In genomic region chrX:6778547-6779231, GRCh38 we compare ENCODE assay signal across 15 cellular contexts.
DNase-seq lines count a peak whose midpoint lies in the region; ATAC-seq and TF ChIP-seq lines count a peak whose summit lies in the region.
"Had no signal": no experiment of that assay in that cellular context is flagged by ENCODE, and none has a peak within 500 bp of the region (broad histone marks: within the 10 kb centered on the region; RNA-seq: fewer than 3 reads in every experiment).

No MANE protein-coding gene starts in this region.

- intact Hi-C loops in esophagus squamous epithelium (cut with DNase I), result no loop called here

- H3K4me3 ChIP-seq in HAP-1 (no peak overlapping the region), esophagus squamous epithelium (no peak overlapping the region)
- H3K4me3 ChIP-seq: lung, MG63 had no signal

- H3K36me3 ChIP-seq in HAP-1 (replicated peaks) (no peaks in the 10 kb centered on the region), esophagus squamous epithelium (no peaks in the 10 kb centered on the region)
- H3K36me3 ChIP-seq: MG63 had no signal

- in situ Hi-C loops in HAP-1 (cut with MboI; ENCODE audit: low sequenced_read_pairs), result no loop called here
- in situ Hi-C loops in GM13977 (cut with MboI; ENCODE audit: low pct_unique_long_range_greater_than_20kb, low sequenced_read_pairs, unreplicated experiment), result no loop called here

- H3K9me3 ChIP-seq in HAP-1, result no peaks in the 10 kb centered on the region
- H3K9me3 ChIP-seq in esophagus squamous epithelium, result no peaks in the 10 kb centered on the region
- H3K9me3 ChIP-seq: MG63 had no signal

- no peak for TF ChIP-seq CTCF in esophagus squamous epithelium (IDR thresholded peaks at IDR 0.05)
- TF ChIP-seq CTCF in GM13977 (IDR thresholded peaks at IDR 0.05; ENCODE audit: extremely low read depth, insufficient read depth, missing control alignments), result no peak

- WGBS in esophagus squamous epithelium, 2 donors, result 28 to 37% methylated on average over 14 to 18 of the region's 19 CpGs

- no peak for ATAC-seq in GM19324 (IDR thresholded peaks at IDR 0.05; ENCODE audit: low FRiP score, unreplicated experiment)
- ATAC-seq: activated naive CD8-positive, alpha-beta T cell treated with anti-CD3 and anti-CD28 coated beads, Interleukin-2, amount 50 U/mL, for 24 hours had no signal

- TF ChIP-seq POLR2A in esophagus squamous epithelium (IDR thresholded peaks at IDR 0.05), result no peak

- no peaks in the 10 kb centered on the region for H3K27me3 ChIP-seq in HAP-1 (ENCODE audit: low read depth)
- H3K27me3 ChIP-seq in esophagus squamous epithelium, result no peaks in the 10 kb centered on the region
- H3K27me3 ChIP-seq: MG63 had no signal

- H3K27ac ChIP-seq in caudate nucleus (ENCODE audit: low read depth, low read length), result no peak overlapping the region
- no peak overlapping the region for H3K27ac ChIP-seq in esophagus squamous epithelium

- DNase-seq in HAP-1 (ENCODE audit: low spot score in 2 of 2) (peak; percentile 55 to 78), caudate nucleus (lab: John Stamatoyannopoulos, UW) (peak in 48 of 61 donors; percentile 0 to 83 (median 30)), kidney tubule cell (ENCODE audit: low spot score) (peak; percentile 33), pons (ENCODE audit: low spot score) (peak; percentile 88), esophagus squamous epithelium (lab: John Stamatoyannopoulos, UW) (no peak), GM13977 (ENCODE audit: low spot score) (no peak), DMS114 treated with DMSO at 0.1 percent for 48 hours (lab: John Stamatoyannopoulos, UW; ENCODE audit: unreplicated experiment) (no peak)
- DNase-seq: activated CD4-positive, alpha-beta T cell treated with anti-CD3 and anti-CD28 coated beads for 1 hour; activated naive CD8-positive, alpha-beta T cell treated with anti-CD3 and anti-CD28 coated beads, Interleukin-2, amount 50 U/mL, for 24 hours; DND-41; foreskin fibroblast; MG63; stimulated activated naive CD4-positive, alpha-beta T cell had no signal

- peaks cover 19% of the 10 kb centered on the region for H3K4me1 ChIP-seq in HAP-1
- H3K4me1 ChIP-seq in esophagus squamous epithelium, result no peaks in the 10 kb centered on the region

Comparison
In these comparisons a context has a peak if more than half of its experiments do, and no peak if none do; other contexts are left out.
1. DNase-seq: peak in HAP-1 (2 of 2), caudate nucleus (48 of 61), kidney tubule cell (single experiment) and pons (single experiment); none in esophagus squamous epithelium (single experiment), GM13977 (single experiment) and DMS114 treated with DMSO at 0.1 percent for 48 hours (single experiment).